Comparison of ENCODE assay signal across 1 cellular context in genomic region chr5:178461426-178461730, GRCh38.
TF ChIP-seq lines count a peak whose summit lies in the region.

No MANE protein-coding gene starts in this region.

TF ChIP-seq in HepG2, 621 proteins besides CTCF, POLR2A, EP300 and RAD21 (continued from another document):
- no peak for TF ChIP-seq SRSF9 (IDR thresholded peaks at IDR 0.05; ENCODE audit: borderline replicate concordance, insufficient read depth, low read depth, low read length, poor library complexity, severe bottlenecking)
TF ChIP-seq in HepG2: peak in this region for 0.
